In genomic region chr1:234613128-234613875, GRCh38 we compare ENCODE assay signal across 7 cellular contexts. TPM values are rescaled to one million over a fixed set of nuclear protein-coding genes. Genes with fewer than 3 reads are reported as not detected.
A peak's percentile ranks its signal among the peaks of the same experiment; 100 is the strongest.
DNase-seq lines count a peak whose midpoint lies in the region; ATAC-seq and TF ChIP-seq lines count a peak whose summit lies in the region.

No MANE protein-coding gene starts in this region.

- H3K79me2 ChIP-seq in hepatocyte, result peaks cover 5% of the 10 kb centered on the region

- TF ChIP-seq CTCF in activated CD8-positive, alpha-beta T cell treated with anti-CD3 and anti-CD28 coated beads for 36 hours (IDR thresholded peaks at IDR 0.05), result no peak
- no peak for TF ChIP-seq CTCF in hepatocyte (IDR thresholded peaks at IDR 0.05; ENCODE audit: poor library complexity)
- no peak for TF ChIP-seq CTCF in spleen (IDR thresholded peaks at IDR 0.05 in 8 of 11, conservative IDR thresholded peaks at IDR 0.05 in 3 of 11)

- peak overlapping the region; percentile 99 for H3K27ac Mint-ChIP-seq in activated CD8-positive, alpha-beta T cell treated with anti-CD3 and anti-CD28 coated beads for 36 hours

- CTCF ChIA-PET in activated CD8-positive, alpha-beta T cell treated with anti-CD3 and anti-CD28 coated beads for 36 hours (lab: Charles Lee), result interaction anchor here (0.8 to 2.6 kb wide), 8 partner anchors 9 to 470 kb away, joined by 3 to 16 read pairs (median 4); no protein-coding TSS in a partner anchor

- no peak overlapping the region for H3K4me3 ChIP-seq in hepatocyte
- H3K4me3 ChIP-seq in spleen, result peak overlapping the region in 5 of 8 donors; percentile 13 to 89 (median 21)

- H4K20me1 ChIP-seq in hepatocyte (ENCODE audit: insufficient read depth, poor library complexity, severe bottlenecking), result no peaks in the 10 kb centered on the region

- no peak for TF ChIP-seq POLR2A in spleen (IDR thresholded peaks at IDR 0.05)

- H3K4me1 ChIP-seq in hepatocyte (ENCODE audit: insufficient read depth), result peaks cover 56% of the 10 kb centered on the region
- peaks cover 22 to 64% (median 35%) of the 10 kb centered on the region in 6 donors for H3K4me1 ChIP-seq in spleen

- peak overlapping the region; percentile 65 for H3K4me2 ChIP-seq in hepatocyte

- no peaks in the 10 kb centered on the region for H3K9me2 ChIP-seq in hepatocyte (replicated peaks; ENCODE audit: insufficient read depth)

- peak overlapping the region; percentile 99 for H3K27ac ChIP-seq in hepatocyte
- peak overlapping the region; percentile 97 to 100 (median 99) for H3K27ac ChIP-seq in spleen

- no peaks in the 10 kb centered on the region for H3K9me3 Mint-ChIP-seq in activated CD8-positive, alpha-beta T cell treated with anti-CD3 and anti-CD28 coated beads for 36 hours

- H3K27me3 Mint-ChIP-seq in activated CD8-positive, alpha-beta T cell treated with anti-CD3 and anti-CD28 coated beads for 36 hours, result no peaks in the 10 kb centered on the region

- peaks cover 5% of the 10 kb centered on the region for H3K36me3 Mint-ChIP-seq in activated CD8-positive, alpha-beta T cell treated with anti-CD3 and anti-CD28 coated beads for 36 hours (ENCODE audit: low read depth)

- peak overlapping the region; percentile 92 for H3K4me3 Mint-ChIP-seq in activated CD8-positive, alpha-beta T cell treated with anti-CD3 and anti-CD28 coated beads for 36 hours

- ATAC-seq in activated CD8-positive, alpha-beta T cell treated with anti-CD3 and anti-CD28 coated beads for 36 hours, result no peak
- ATAC-seq in GM18907 (IDR thresholded peaks at IDR 0.05; ENCODE audit: unreplicated experiment), result no peak

- no peak overlapping the region for H2AFZ ChIP-seq in hepatocyte

- POLR2A ChIA-PET in activated CD8-positive, alpha-beta T cell treated with anti-CD3 and anti-CD28 coated beads for 36 hours (lab: Charles Lee), result interaction anchor here (1.1 to 6.9 kb wide), 8 partner anchors 11 to 405 kb away, joined by 3 to 132 read pairs (median 10); no protein-coding TSS in a partner anchor

- no peaks in the 10 kb centered on the region for H3K9me3 ChIP-seq in hepatocyte (ENCODE audit: low read depth)
- no peaks in the 10 kb centered on the region for H3K9me3 ChIP-seq in spleen

- DNase-seq in GM04503 (ENCODE audit: low read depth) (peak; percentile 88), NCI-H1092 treated with DMSO at 0.1 percent for 48 hours (lab: John Stamatoyannopoulos, UW) (peak; percentile 94), hepatocyte (ENCODE audit: low spot score) (peak; percentile 66), spleen (no peak), NCI-H2196 (lab: John Stamatoyannopoulos, UW; ENCODE audit: unreplicated experiment) (no peak)
- DNase-seq in activated CD8-positive, alpha-beta T cell treated with anti-CD3 and anti-CD28 coated beads for 36 hours, result no peak

- intact Hi-C loops in activated CD8-positive, alpha-beta T cell treated with anti-CD3 and anti-CD28 coated beads for 36 hours (cut with micrococcal nuclease), result loop anchor here (2.0 to 5.0 kb wide), 4 partner anchors 111 to 464 kb away; no protein-coding TSS in a partner anchor
- intact Hi-C loops in spleen (cut with DNase I; ENCODE audit: low total_unique reads), result loop anchor here (5.0 kb wide), 1 partner anchor 109 kb away; no protein-coding TSS in a partner anchor

- H3K27me3 ChIP-seq in hepatocyte (no peaks in the 10 kb centered on the region), spleen (replicated peaks in 1 of 7) (no peaks in the 10 kb centered on the region)

- H3K36me3 ChIP-seq in hepatocyte (replicated peaks; ENCODE audit: insufficient read depth, low read depth) (no peaks in the 10 kb centered on the region), spleen (peaks cover 0 to 4% (median 0%) of the 10 kb centered on the region in 6 donors)

- WGBS in hepatocyte (ENCODE audit: low lambda C conversion rate, missing lambda C conversion rate), result 25% methylated on average over 12 of the region's 12 CpGs
- 20 to 32% (median 25%) methylated on average over 12 of the region's 12 CpGs for WGBS in spleen, 5 donors

- H3K4me1 Mint-ChIP-seq in activated CD8-positive, alpha-beta T cell treated with anti-CD3 and anti-CD28 coated beads for 36 hours (ENCODE audit: low read depth), result peaks cover 49% of the 10 kb centered on the region

RNA-seq across cellular contexts. Expression of gene IRF2BP2, which starts 3.3 kb away (rescaled TPM):
- total RNA-seq in activated CD8-positive, alpha-beta T cell treated with anti-CD3 and anti-CD28 coated beads for 36 hours, result 100 to 1,000 TPM; 148 to 155 TPM
- 113 and 135 TPM in 2 replicates for total RNA-seq in hepatocyte
- 65.9 and 68.2 TPM in 2 replicates for polyA plus RNA-seq in hepatocyte
- total RNA-seq in spleen, result 100 to 1,000 TPM in 1 of 7 donors, 10 to 100 TPM in 6; 57.2 to 109 (median 63.5) TPM
- 10 to 100 TPM; 39.1 to 55.5 (median 48.8) TPM for polyA plus RNA-seq in spleen

Comparison
In these comparisons a context has a peak if more than half of its experiments do, and no peak if none do; other contexts are left out.
1. DNase-seq: peak in GM04503 (single experiment), NCI-H1092 treated with DMSO at 0.1 percent for 48 hours (single experiment) and hepatocyte (single experiment); none in activated CD8-positive, alpha-beta T cell treated with anti-CD3 and anti-CD28 coated beads for 36 hours (single experiment), spleen (single experiment) and NCI-H2196 (single experiment).